15 cellular contexts compared by ENCODE assay signal in genomic region chr16:25614836-25615235, GRCh38.
A peak's percentile ranks its signal among the peaks of the same experiment; 100 is the strongest.
DNase-seq lines count a peak whose midpoint lies in the region; ATAC-seq and TF ChIP-seq lines count a peak whose summit lies in the region.
"Had no signal": no experiment of that assay in that cellular context is flagged by ENCODE, and none has a peak within 500 bp of the region (broad histone marks: within the 10 kb centered on the region; RNA-seq: fewer than 3 reads in every experiment).

No MANE protein-coding gene starts in this region.

- H4K20me1 ChIP-seq in osteoblast (ENCODE audit: insufficient read depth, low read length) = no peaks in the 10 kb centered on the region
- H4K20me1 ChIP-seq: BLaER1 treated with 17β-estradiol and CSF1 and Interleukin-3, amounts not matched to agents 10 nM and 100 nM had no signal

- H3K27ac ChIP-seq in WERI-Rb-1 = peak overlapping the region; percentile 94
- no peak overlapping the region for H3K27ac ChIP-seq in osteoblast (ENCODE audit: low read depth, low read length)
- H3K27ac ChIP-seq: BLaER1 treated with 17β-estradiol and CSF1 and Interleukin-3, amounts not matched to agents 10 nM and 100 nM; GM23248 had no signal

- no peak for TF ChIP-seq CTCF in WERI-Rb-1 (IDR thresholded peaks at IDR 0.05; ENCODE audit: low read depth, low read length)
- TF ChIP-seq CTCF in osteoblast (IDR thresholded peaks at IDR 0.05; ENCODE audit: extremely low read depth, low read depth, low read length) = no peak

- H3K79me2 ChIP-seq in osteoblast (ENCODE audit: insufficient read depth, low read length) = no peaks in the 10 kb centered on the region

- H3K4me2 ChIP-seq in osteoblast (ENCODE audit: insufficient read depth, low read length) = no peak overlapping the region
- H3K4me2 ChIP-seq: BLaER1 treated with 17β-estradiol and CSF1 and Interleukin-3, amounts not matched to agents 10 nM and 100 nM had no signal

- H3K27me3 ChIP-seq in WERI-Rb-1 (ENCODE audit: insufficient read depth, low read depth, severe bottlenecking) (no peaks in the 10 kb centered on the region), osteoblast (ENCODE audit: insufficient read depth, low read length) (no peaks in the 10 kb centered on the region)
- H3K27me3 ChIP-seq: BE2C; BLaER1 treated with 17β-estradiol and CSF1 and Interleukin-3, amounts not matched to agents 10 nM and 100 nM had no signal

- ATAC-seq in GM18511 (IDR thresholded peaks at IDR 0.05; ENCODE audit: unreplicated experiment) = no peak

- H3K36me3 ChIP-seq in WERI-Rb-1 = no peaks in the 10 kb centered on the region
- H3K36me3 ChIP-seq in osteoblast (ENCODE audit: insufficient read depth, low read length) = no peaks in the 10 kb centered on the region
- H3K36me3 ChIP-seq: BE2C; BLaER1 treated with 17β-estradiol and CSF1 and Interleukin-3, amounts not matched to agents 10 nM and 100 nM had no signal

- DNase-seq in D341Med (ENCODE audit: low spot score) (peak; percentile 66), NCI-H82 (lab: John Stamatoyannopoulos, UW) (peak; percentile 97), WERI-Rb-1 (peak; percentile 83), osteoblast (ENCODE audit: insufficient read length, low spot score, missing footprints) (no peak), anterior cingulate cortex (lab: John Stamatoyannopoulos, UW) (no peak)
- DNase-seq: BE2C; CD4-positive, alpha-beta T cell; CD8-positive, alpha-beta memory T cell; DMS153; DND-41; GM23248; H7; HCEC 1CT had no signal

- H2AFZ ChIP-seq in osteoblast (ENCODE audit: low read length) = no peak overlapping the region
- H2AFZ ChIP-seq: GM23248 had no signal

- H3K4me1 ChIP-seq in osteoblast (ENCODE audit: insufficient read depth, low read length) = no peaks in the 10 kb centered on the region
- H3K4me1 ChIP-seq: BE2C; BLaER1 treated with 17β-estradiol and CSF1 and Interleukin-3, amounts not matched to agents 10 nM and 100 nM had no signal

- peaks cover 5% of the 10 kb centered on the region for H3K9me3 ChIP-seq in WERI-Rb-1 (ENCODE audit: severe bottlenecking)
- H3K9me3 ChIP-seq in osteoblast (ENCODE audit: low read depth, low read length) = peaks cover 3% of the 10 kb centered on the region
- H3K9me3 ChIP-seq: BE2C had no signal

- H3K4me3 ChIP-seq in WERI-Rb-1 (ENCODE audit: low read depth, low read length) (peak overlapping the region; percentile 28; the same call in 1 of the 2 replicates), osteoblast (ENCODE audit: insufficient read depth, low read length) (no peak overlapping the region)
- H3K4me3 ChIP-seq: BLaER1 treated with 17β-estradiol and CSF1 and Interleukin-3, amounts not matched to agents 10 nM and 100 nM; GM23248 had no signal

Comparison
In these comparisons a context has a peak if more than half of its experiments do, and no peak if none do; other contexts are left out.
1. DNase-seq: peak in D341Med (single experiment), NCI-H82 (single experiment) and WERI-Rb-1 (single experiment); none in osteoblast (single experiment) and anterior cingulate cortex (0 of 58).